17 cellular contexts compared by ENCODE assay signal in genomic region chr18:10953672-10954071, GRCh38.
DNase-seq lines count a peak whose midpoint lies in the region; ATAC-seq and TF ChIP-seq lines count a peak whose summit lies in the region.
"Had no signal": no experiment of that assay in that cellular context is flagged by ENCODE, and none has a peak within 500 bp of the region (broad histone marks: within the 10 kb centered on the region; RNA-seq: fewer than 3 reads in every experiment).

No MANE protein-coding gene starts in this region.

- intact Hi-C loops in upper lobe of right lung (cut with DNase I) (no loop called here), dorsolateral prefrontal cortex (cut with DNase I) (no loop called here)

- no peaks in the 10 kb centered on the region for H3K9me3 ChIP-seq in upper lobe of right lung
- H3K9me3 ChIP-seq: colonic mucosa, gastrocnemius medialis, thoracic aorta had no signal

- POLR2A ChIA-PET in T-cell (lab: Charles Lee), result no interaction called here

- H3K36me3 Mint-ChIP-seq in T-cell, result no peaks in the 10 kb centered on the region

- no peaks in the 10 kb centered on the region for H3K36me3 ChIP-seq in upper lobe of right lung
- H3K36me3 ChIP-seq: colonic mucosa, gastrocnemius medialis, thoracic aorta had no signal

- no peak overlapping the region for H3K4me3 Mint-ChIP-seq in T-cell

- no peak overlapping the region for H3K27ac Mint-ChIP-seq in T-cell

- CTCF ChIA-PET in T-cell (lab: Charles Lee), result no interaction called here

- ATAC-seq in GM18502 (IDR thresholded peaks at IDR 0.05; ENCODE audit: poor library complexity, unreplicated experiment) (peak; percentile 58), GM21825 (IDR thresholded peaks at IDR 0.05; ENCODE audit: unreplicated experiment) (peak; percentile 44), upper lobe of right lung (no peak), HG02938 (IDR thresholded peaks at IDR 0.05; ENCODE audit: unreplicated experiment) (no peak), T-cell (replicated peaks in 1 of 4) (no peak)
- ATAC-seq: gastrocnemius medialis had no signal

- no peak for TF ChIP-seq CTCF in upper lobe of right lung (IDR thresholded peaks at IDR 0.05)
- TF ChIP-seq CTCF in dorsolateral prefrontal cortex (IDR thresholded peaks at IDR 0.05 in 54 of 56, conservative IDR thresholded peaks at IDR 0.05 in 2 of 56; ENCODE audit: low read depth in 1 of 56, partially characterized antibody in 56 of 56), result no peak

- H3K4me3 ChIP-seq in upper lobe of right lung (no peak overlapping the region), dorsolateral prefrontal cortex (no peak overlapping the region)
- H3K4me3 ChIP-seq: colonic mucosa, gastrocnemius medialis, thoracic aorta had no signal

- H3K27me3 Mint-ChIP-seq in T-cell, result peaks cover 0 to 10% of the 10 kb centered on the region in 2 donors

- H3K27me3 ChIP-seq in upper lobe of right lung (no peaks in the 10 kb centered on the region), dorsolateral prefrontal cortex (no peaks in the 10 kb centered on the region)
- H3K27me3 ChIP-seq: colonic mucosa, gastrocnemius medialis had no signal

- H3K27ac ChIP-seq in upper lobe of right lung, result no peak overlapping the region
- H3K27ac ChIP-seq in dorsolateral prefrontal cortex, result no peak overlapping the region
- H3K27ac ChIP-seq: colonic mucosa, gastrocnemius medialis, thoracic aorta had no signal

- H3K4me1 ChIP-seq in upper lobe of right lung, result no peaks in the 10 kb centered on the region
- H3K4me1 ChIP-seq: colonic mucosa, gastrocnemius medialis had no signal

- H3K9me3 Mint-ChIP-seq in T-cell, result peaks cover 0 to 11% (median 0%) of the 10 kb centered on the region in 3 donors

- no peaks in the 10 kb centered on the region for H3K4me1 Mint-ChIP-seq in T-cell

- DNase-seq in NAMALWA (ENCODE audit: low spot score) (peak; percentile 93), myocyte (ENCODE audit: low read depth) (peak; percentile 6), upper lobe of right lung (no peak), T-cell (no peak), dorsolateral prefrontal cortex (no peak)
- DNase-seq: activated naive CD4-positive, alpha-beta T cell treated with anti-CD3 and anti-CD28 coated beads, Interleukin-2, amount 50 U/mL, for 16 hours; Calu3; colonic mucosa; gastrocnemius medialis; GF-D8; NCI-H187; NCI-H510A; small intestine had no signal

Comparison
In these comparisons a context has a peak if more than half of its experiments do, and no peak if none do; other contexts are left out.
1. ATAC-seq: peak in GM18502 (single experiment) and GM21825 (single experiment); none in upper lobe of right lung (single experiment), HG02938 (single experiment) and T-cell (0 of 4).
2. DNase-seq: peak in NAMALWA (single experiment) and myocyte (single experiment); none in upper lobe of right lung (single experiment), T-cell (0 of 34) and dorsolateral prefrontal cortex (0 of 10).